ENCODE assay signal across 25 cellular contexts in the genomic region with DNA sequence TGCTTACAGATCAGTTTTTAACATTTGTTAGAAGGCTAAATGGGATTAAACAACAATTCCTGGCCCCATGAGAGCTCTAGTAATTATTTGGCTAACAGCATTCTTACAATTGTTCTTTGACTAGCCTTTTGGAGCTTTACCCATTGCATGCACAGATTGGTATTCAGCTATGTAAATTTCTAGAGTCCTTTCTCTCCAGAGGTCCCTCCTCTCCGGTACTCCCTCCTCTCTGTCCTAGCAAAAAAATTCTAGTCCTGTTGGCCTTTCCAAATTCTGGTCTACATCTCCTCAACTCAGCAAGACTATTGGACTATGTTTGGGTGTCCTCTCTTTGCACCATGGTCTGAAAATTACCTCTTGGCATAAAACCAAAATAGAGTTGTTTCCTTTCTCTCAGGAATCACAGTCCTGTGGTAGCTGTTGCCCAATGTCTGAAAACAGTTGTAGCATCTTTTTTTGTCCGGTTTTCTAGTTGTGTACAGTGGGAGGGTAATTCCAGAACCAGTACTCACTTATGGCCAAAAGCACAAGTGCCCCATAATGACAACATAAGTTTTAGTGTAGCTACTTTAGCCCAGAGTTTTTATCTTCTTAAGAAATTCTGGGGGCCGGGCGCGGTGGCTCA. TPM values are rescaled to one million over a fixed set of nuclear protein-coding genes. Genes with fewer than 3 reads are reported as not detected.
DNase-seq lines count a peak whose midpoint lies in the region; ATAC-seq and TF ChIP-seq lines count a peak whose summit lies in the region.
"Had no signal": no experiment of that assay in that cellular context is flagged by ENCODE, and none has a peak within 500 bp of the region (broad histone marks: within the 10 kb centered on the region; RNA-seq: fewer than 3 reads in every experiment).

No MANE protein-coding gene starts in this region.

- peaks cover 65% of the 10 kb centered on the region for H3K36me3 ChIP-seq in OCI-LY7 (ENCODE audit: insufficient read depth, low read length)
- H3K36me3 ChIP-seq in endodermal cell (ENCODE audit: control insufficient read depth, insufficient read depth, low read length) = peaks cover 39% of the 10 kb centered on the region

- intact Hi-C loops in OCI-LY7 (cut with micrococcal nuclease; ENCODE audit: unreplicated experiment) (no loop called here), lower leg skin (cut with DNase I; ENCODE audit: low total_unique reads) (no loop called here)

- TF ChIP-seq CTCF in OCI-LY7 (conservative IDR thresholded peaks at IDR 0.05; ENCODE audit: low read length) (no peak), endodermal cell (conservative IDR thresholded peaks at IDR 0.05) (no peak), type B pancreatic cell (conservative IDR thresholded peaks at IDR 0.05) (no peak), lower leg skin (IDR thresholded peaks at IDR 0.05) (no peak)

- H4K20me1 ChIP-seq in OCI-LY7 (ENCODE audit: insufficient read depth, low read length) = no peaks in the 10 kb centered on the region

- no peak for DNase-seq in activated naive CD4-positive, alpha-beta T cell treated with anti-CD3 and anti-CD28 coated beads, Interleukin-2, amount 50 U/mL, for 72 hours (ENCODE audit: low spot score in 2 of 2)
- DNase-seq in activated naive CD4-positive, alpha-beta T cell (lab: John Stamatoyannopoulos, UW) = no peak
- no peak for DNase-seq in OCI-LY7 (ENCODE audit: low spot score)
- no peak for DNase-seq in endodermal cell
- DNase-seq in type B pancreatic cell (ENCODE audit: extremely low spot score, unreplicated experiment) = peak; percentile 10
- no peak for DNase-seq in lower leg skin (ENCODE audit: low spot score in 2 of 2)
- no peak for DNase-seq in naive thymus-derived CD8-positive, alpha-beta T cell
- DNase-seq: activated CD8-positive, alpha-beta memory T cell treated with anti-CD3 and anti-CD28 coated beads for 24 hours; activated effector memory CD4-positive, alpha-beta T cell treated with Interleukin-2 at 50 U/mL for 16 hours; CD4-positive, alpha-beta memory T cell; DMS79; head of caudate nucleus; left ventricle myocardium superior; NCI-H1092 treated with DMSO at 0.1 percent for 48 hours; NCI-H2029; NCI-H345; PC-9; spleen; stimulated activated CD4-positive, alpha-beta T cell treated with anti-CD3 and anti-CD28 coated beads, Interleukin-4, amount 100 ng/mL, for 24 hours; stomach; transverse colon; WERI-Rb-1 had no signal

- H3K9me3 ChIP-seq in OCI-LY7 (ENCODE audit: low read length) (no peaks in the 10 kb centered on the region), endodermal cell (ENCODE audit: control insufficient read depth, low read length) (no peaks in the 10 kb centered on the region)
- H3K9me3 ChIP-seq: spleen, stomach, transverse colon had no signal

- WGBS in endodermal cell (ENCODE audit: insufficient coverage in 1 of 2, insufficient read length in 1 of 2), 2 experiments = 87 to 95% methylated on average over 5 of the region's 5 CpGs
- 92 to 93% methylated on average over 5 of the region's 5 CpGs for WGBS in lower leg skin, 2 donors

- H3K27ac ChIP-seq in OCI-LY7 (ENCODE audit: low read depth, low read length, poor library complexity, severe bottlenecking) (no peak overlapping the region), endodermal cell (ENCODE audit: low read depth, low read length) (no peak overlapping the region)
- H3K27ac ChIP-seq: PC-9, spleen, transverse colon, WERI-Rb-1 had no signal

- ATAC-seq in activated naive CD4-positive, alpha-beta T cell treated with anti-CD3 and anti-CD28 coated beads, Interleukin-2, amount 50 U/mL, for 72 hours = no peak
- ATAC-seq in naive thymus-derived CD8-positive, alpha-beta T cell = no peak
- no peak for ATAC-seq in GM18907 (IDR thresholded peaks at IDR 0.05; ENCODE audit: unreplicated experiment)
- ATAC-seq: HCT116, left ventricle myocardium superior had no signal

- no peaks in the 10 kb centered on the region for H3K9me3 Mint-ChIP-seq in activated naive CD4-positive, alpha-beta T cell treated with anti-CD3 and anti-CD28 coated beads, Interleukin-2, amount 50 U/mL, for 72 hours
- H3K9me3 Mint-ChIP-seq in endodermal cell (no peaks in the 10 kb centered on the region), type B pancreatic cell (no peaks in the 10 kb centered on the region)
- no peaks in the 10 kb centered on the region for H3K9me3 Mint-ChIP-seq in naive thymus-derived CD8-positive, alpha-beta T cell
- H3K9me3 Mint-ChIP-seq: CD4-positive, alpha-beta memory T cell; central memory CD8-positive, alpha-beta T cell had no signal

- no peak overlapping the region for H3K4me3 Mint-ChIP-seq in endodermal cell
- no peak overlapping the region for H3K4me3 Mint-ChIP-seq in type B pancreatic cell
- H3K4me3 Mint-ChIP-seq in naive thymus-derived CD8-positive, alpha-beta T cell = peak overlapping the region in 1 of 10 donors; percentile 11
- H3K4me3 Mint-ChIP-seq: CD4-positive, alpha-beta memory T cell; central memory CD8-positive, alpha-beta T cell had no signal

- CTCF ChIA-PET in OCI-LY7 (lab: Charles Lee; ENCODE audit: unreplicated experiment) = no interaction called here

- H3K27me3 Mint-ChIP-seq in endodermal cell (ENCODE audit: insufficient read depth) (no peaks in the 10 kb centered on the region), type B pancreatic cell (no peaks in the 10 kb centered on the region)
- H3K27me3 Mint-ChIP-seq in naive thymus-derived CD8-positive, alpha-beta T cell = no peaks in the 10 kb centered on the region
- H3K27me3 Mint-ChIP-seq: CD4-positive, alpha-beta memory T cell; central memory CD8-positive, alpha-beta T cell had no signal

- H3K4me2 ChIP-seq in OCI-LY7 (ENCODE audit: low read length) = no peak overlapping the region
- H3K4me2 ChIP-seq: PC-9 had no signal

- H3K27ac Mint-ChIP-seq in activated naive CD4-positive, alpha-beta T cell treated with anti-CD3 and anti-CD28 coated beads, Interleukin-2, amount 50 U/mL, for 72 hours = peak overlapping the region; percentile 0 to 14
- H3K27ac Mint-ChIP-seq in endodermal cell (peak overlapping the region; percentile 32), type B pancreatic cell (no peak overlapping the region)
- H3K27ac Mint-ChIP-seq in naive thymus-derived CD8-positive, alpha-beta T cell = peak overlapping the region in 1 of 10 donors; percentile 72

- POLR2A ChIA-PET in OCI-LY7 (lab: Charles Lee) = interaction anchor here (0.7 to 1.5 kb wide), 2 partner anchors 19 to 79 kb away, joined by 3 to 4 read pairs; no protein-coding TSS in a partner anchor
- POLR2A ChIA-PET in naive thymus-derived CD8-positive, alpha-beta T cell (lab: Charles Lee) = interaction anchor here (0.6 kb wide), 1 partner anchor 81 kb away, joined by 5 read pairs; no protein-coding TSS in a partner anchor

- no peak for TF ChIP-seq POLR2A in lower leg skin (IDR thresholded peaks at IDR 0.05)

- H3K4me1 ChIP-seq in OCI-LY7 (ENCODE audit: insufficient read depth, low read length, poor library complexity, severe bottlenecking) (no peaks in the 10 kb centered on the region), endodermal cell (ENCODE audit: control insufficient read depth, insufficient read depth, low read length) (no peaks in the 10 kb centered on the region)
- H3K4me1 ChIP-seq: spleen, transverse colon had no signal

- H3K9ac ChIP-seq in endodermal cell (ENCODE audit: extremely low read depth, low read length, poor library complexity, severe bottlenecking) = no peak overlapping the region

- BruUV-seq in OCI-LY7 (replicated peaks; lab: Mats Ljungman, UMichigan) = TSS peak; percentile 17

- peaks cover 0 to 13% of the 10 kb centered on the region in 2 donors for H3K36me3 Mint-ChIP-seq in activated naive CD4-positive, alpha-beta T cell treated with anti-CD3 and anti-CD28 coated beads, Interleukin-2, amount 50 U/mL, for 72 hours
- H3K36me3 Mint-ChIP-seq in endodermal cell (ENCODE audit: low read depth) (peaks cover 41% of the 10 kb centered on the region), type B pancreatic cell (peaks cover 39% of the 10 kb centered on the region)
- H3K36me3 Mint-ChIP-seq in naive thymus-derived CD8-positive, alpha-beta T cell = peaks cover 0 to 85% (median 24%) of the 10 kb centered on the region in 3 donors

- H3K79me2 ChIP-seq in OCI-LY7 (ENCODE audit: insufficient read depth, low read depth, low read length) = no peaks in the 10 kb centered on the region

- no peaks in the 10 kb centered on the region for H3K9me2 ChIP-seq in OCI-LY7 (ENCODE audit: insufficient read depth, low read length)

- peaks cover 7% of the 10 kb centered on the region for H3K4me1 Mint-ChIP-seq in endodermal cell
- H3K4me1 Mint-ChIP-seq in type B pancreatic cell (ENCODE audit: unreplicated experiment) = no peaks in the 10 kb centered on the region
- peaks cover 0 to 7% (median 4%) of the 10 kb centered on the region in 4 donors for H3K4me1 Mint-ChIP-seq in naive thymus-derived CD8-positive, alpha-beta T cell

- no peak overlapping the region for H3K4me3 ChIP-seq in OCI-LY7 (ENCODE audit: low read depth, low read length, poor library complexity, severe bottlenecking)
- no peak overlapping the region for H3K4me3 ChIP-seq in endodermal cell (ENCODE audit: low read length)
- no peak overlapping the region for H3K4me3 ChIP-seq in lower leg skin (ENCODE audit: low read depth, poor library complexity, severe bottlenecking)
- H3K4me3 ChIP-seq: PC-9, spleen, stomach, transverse colon had no signal

- no peak overlapping the region for H2AFZ ChIP-seq in OCI-LY7 (ENCODE audit: low read length)
- H2AFZ ChIP-seq: PC-9 had no signal

- H3K27me3 ChIP-seq in endodermal cell (ENCODE audit: control insufficient read depth, insufficient read depth, low read length, poor library complexity, severe bottlenecking) = no peaks in the 10 kb centered on the region
- H3K27me3 ChIP-seq: spleen, stomach, transverse colon had no signal

RNA-seq across cellular contexts. Expression of a gene that starts 18.1 kb away (rescaled TPM):
- 10 to 100 TPM; 44.0 to 47.1 TPM for total RNA-seq in activated naive CD4-positive, alpha-beta T cell treated with anti-CD3 and anti-CD28 coated beads, Interleukin-2, amount 50 U/mL, for 72 hours
- 24.0 and 28.6 TPM in 2 replicates for total RNA-seq in OCI-LY7 (2014; rRNA removed; shearing (Covaris generic))
- total RNA-seq in OCI-LY7 (2022) = 39.7 and 42.9 TPM in 2 replicates
- total RNA-seq in endodermal cell = 10 to 100 TPM; 18.4 to 24.2 TPM
- 25.4 TPM for polyA plus RNA-seq in endodermal cell (2013, experiment 1 of 2)
- polyA plus RNA-seq in endodermal cell (2013, experiment 2 of 2) = 27.4 TPM
- 56.9 and 67.5 TPM in 2 replicates for total RNA-seq in type B pancreatic cell (ENCODE audit: low replicate concordance)
- 10 to 100 TPM; 33.0 to 42.4 (median 40.7) TPM for total RNA-seq in lower leg skin
- 10 to 100 TPM; 40.0 to 49.2 TPM for total RNA-seq in naive thymus-derived CD8-positive, alpha-beta T cell
- 10 to 100 TPM; 29.9 to 35.5 (median 34.8) TPM for polyA plus RNA-seq in naive thymus-derived CD8-positive, alpha-beta T cell

RNA-seq across cellular contexts. Expression of a gene that starts 34.0 kb away (rescaled TPM):
- 10 to 100 TPM; 36.6 to 40.0 TPM for total RNA-seq in activated naive CD4-positive, alpha-beta T cell treated with anti-CD3 and anti-CD28 coated beads, Interleukin-2, amount 50 U/mL, for 72 hours
- total RNA-seq in OCI-LY7 (2014; rRNA removed; shearing (Covaris generic)) = 5.5 and 5.6 TPM in 2 replicates
- total RNA-seq in OCI-LY7 (2022) (20.4 and 20.5 TPM in 2 replicates), endodermal cell (10 to 100 TPM; 26.5 to 32.1 TPM), type B pancreatic cell (ENCODE audit: low replicate concordance) (27.5 and 37.2 TPM in 2 replicates), lower leg skin (10 to 100 TPM; 11.1 to 19.0 (median 13.5) TPM)
- 22.1 TPM for polyA plus RNA-seq in endodermal cell (2013, experiment 1 of 2)
- polyA plus RNA-seq in endodermal cell (2013, experiment 2 of 2) = 22.1 TPM
- 10 to 100 TPM; 16.2 to 17.2 TPM for total RNA-seq in naive thymus-derived CD8-positive, alpha-beta T cell
- 1 to 10 TPM; 4.0 to 7.7 (median 7.1) TPM for polyA plus RNA-seq in naive thymus-derived CD8-positive, alpha-beta T cell
